Comparison of ENCODE assay signal across 9 cellular contexts in genomic region chr10:97428572-97428981, GRCh38. TPM values are rescaled to one million over a fixed set of nuclear protein-coding genes. Genes with fewer than 3 reads are reported as not detected.
A peak's percentile ranks its signal among the peaks of the same experiment; 100 is the strongest.
DNase-seq lines count a peak whose midpoint lies in the region; ATAC-seq, FAIRE-seq and TF ChIP-seq lines count a peak whose summit lies in the region.
"Had no signal": no experiment of that assay in that cellular context is flagged by ENCODE, and none has a peak within 500 bp of the region (broad histone marks: within the 10 kb centered on the region; RNA-seq: fewer than 3 reads in every experiment).

No MANE protein-coding gene starts in this region.

- CTCF ChIA-PET in endothelial cell of umbilical vein (lab: Charles Lee), result interaction anchor here (0.7 kb wide), 1 partner anchor 15 kb away, joined by 4 read pairs; no protein-coding TSS in a partner anchor

- H3K27ac ChIP-seq in SU-DHL-6 (ENCODE audit: low read depth, low read length) (peak overlapping the region; percentile 62), endothelial cell of umbilical vein (ENCODE audit: insufficient read depth, low read depth, low read length) (peak overlapping the region; percentile 50), smooth muscle cell (ENCODE audit: low read depth) (peak overlapping the region; percentile 90)

- WGBS in smooth muscle cell (ENCODE audit: low lambda C conversion rate), result 32% methylated on average over 4 of the region's 4 CpGs

- peaks cover 29% of the 10 kb centered on the region for H3F3A ChIP-seq in SU-DHL-6 (ENCODE audit: insufficient read depth)
- peaks cover 35% of the 10 kb centered on the region for H3F3A ChIP-seq in smooth muscle cell (ENCODE audit: low read depth)

- H3K9me1 ChIP-seq in endothelial cell of umbilical vein (replicated peaks; ENCODE audit: control insufficient read depth, extremely low read depth, insufficient read depth, low read length), result no peaks in the 10 kb centered on the region

- ATAC-seq in left lobe of liver (no peak), GM21528 (IDR thresholded peaks at IDR 0.05; ENCODE audit: low FRiP score, unreplicated experiment) (no peak)

- H3K4me3 ChIP-seq in SU-DHL-6 (ENCODE audit: insufficient read depth, low read length, poor library complexity, severe bottlenecking) (peak overlapping the region; percentile 83), endothelial cell of umbilical vein (replicated peaks in 1 of 3; ENCODE audit: insufficient read depth in 1 of 3, low read depth in 1 of 3, low read length in 3 of 3) (peak overlapping the region in 1 of 3 experiments; percentile 74), smooth muscle cell (peak overlapping the region; percentile 81)

- TF ChIP-seq POLR2A in endothelial cell of umbilical vein (IDR thresholded peaks at IDR 0.05; ENCODE audit: low read depth, low read length), result no peak

- H2AFZ ChIP-seq in SU-DHL-6 (ENCODE audit: low read depth, low read length, severe bottlenecking) (no peak overlapping the region), endothelial cell of umbilical vein (ENCODE audit: low read depth, low read length) (no peak overlapping the region), smooth muscle cell (ENCODE audit: low read depth) (no peak overlapping the region)

- H4K20me1 ChIP-seq in SU-DHL-6 (ENCODE audit: low read depth, low read length), result peaks cover 9% of the 10 kb centered on the region
- H4K20me1 ChIP-seq in endothelial cell of umbilical vein (replicated peaks; ENCODE audit: control insufficient read depth, extremely low read depth, insufficient read depth, low read length), result no peaks in the 10 kb centered on the region
- peaks cover 52% of the 10 kb centered on the region for H4K20me1 ChIP-seq in smooth muscle cell (ENCODE audit: low read depth)

- H3K9ac ChIP-seq in SU-DHL-6 (ENCODE audit: low read length) (peak overlapping the region; percentile 95), endothelial cell of umbilical vein (replicated peaks; ENCODE audit: extremely low read depth, insufficient read depth, low read length) (peak overlapping the region; percentile 82), smooth muscle cell (ENCODE audit: low read depth) (peak overlapping the region; percentile 78)

- no peak for FAIRE-seq in endothelial cell of umbilical vein (lab: Jason Lieb, UNC)

- H3K9me2 ChIP-seq in SU-DHL-6 (replicated peaks; ENCODE audit: insufficient read depth, low read length), result no peaks in the 10 kb centered on the region

- peaks cover 42% of the 10 kb centered on the region for H3K79me2 ChIP-seq in SU-DHL-6 (ENCODE audit: insufficient read depth, low read length)
- peaks cover 56% of the 10 kb centered on the region for H3K79me2 ChIP-seq in endothelial cell of umbilical vein (ENCODE audit: control insufficient read depth, insufficient read depth, low read length)
- peaks cover 55% of the 10 kb centered on the region for H3K79me2 ChIP-seq in smooth muscle cell (ENCODE audit: low read depth)

- H3K27me3 ChIP-seq in SU-DHL-6 (ENCODE audit: low read length) (no peaks in the 10 kb centered on the region), endothelial cell of umbilical vein (ENCODE audit: control insufficient read depth in 2 of 2, insufficient read depth in 2 of 2, low read length in 2 of 2) (no peaks in the 10 kb centered on the region), smooth muscle cell (ENCODE audit: low read depth) (no peaks in the 10 kb centered on the region)

- TF ChIP-seq CTCF in SU-DHL-6 (IDR thresholded peaks at IDR 0.05; ENCODE audit: insufficient read depth, low read length, poor library complexity, severe bottlenecking) (no peak), endothelial cell of umbilical vein (IDR thresholded peaks at IDR 0.05; ENCODE audit: extremely low read depth in 1 of 2, insufficient read depth in 1 of 2, low read depth in 1 of 2, low read length in 2 of 2) (no peak), smooth muscle cell (IDR thresholded peaks at IDR 0.05; ENCODE audit: borderline replicate concordance, insufficient read depth, poor library complexity, severe bottlenecking) (no peak)

- POLR2A ChIA-PET in endothelial cell of umbilical vein (lab: Charles Lee), result no interaction called here

- intact Hi-C loops in endothelial cell of umbilical vein (cut with micrococcal nuclease), result loop anchor here (1.0 to 5.0 kb wide), 2 partner anchors 18 to 69 kb away; partner anchors contain the start of genes EXOSC1, MMS19, UBTD1 and ZDHHC16

- BruUV-seq in endothelial cell of umbilical vein (replicated peaks; lab: Mats Ljungman, UMichigan), result no TSS peak

- H3K4me2 ChIP-seq in SU-DHL-6 (ENCODE audit: low read depth, low read length, poor library complexity, severe bottlenecking) (peak overlapping the region; percentile 92), endothelial cell of umbilical vein (ENCODE audit: insufficient read depth, low read length) (peak overlapping the region; percentile 80), smooth muscle cell (peak overlapping the region; percentile 94)

- peaks cover 21% of the 10 kb centered on the region for H3K36me3 ChIP-seq in SU-DHL-6 (ENCODE audit: low read length)
- peaks cover 16 to 19% of the 10 kb centered on the region in 2 experiments for H3K36me3 ChIP-seq in endothelial cell of umbilical vein (ENCODE audit: control insufficient read depth in 2 of 2, extremely low read depth in 1 of 2, insufficient read depth in 2 of 2, low read length in 2 of 2)
- peaks cover 10% of the 10 kb centered on the region for H3K36me3 ChIP-seq in smooth muscle cell (ENCODE audit: low read depth)

- H3K9me3 ChIP-seq in SU-DHL-6 (ENCODE audit: insufficient read depth, low read length) (no peaks in the 10 kb centered on the region), endothelial cell of umbilical vein (replicated peaks; ENCODE audit: control insufficient read depth, insufficient read depth, low read length) (no peaks in the 10 kb centered on the region), smooth muscle cell (replicated peaks; ENCODE audit: low read depth) (no peaks in the 10 kb centered on the region)
- H3K9me3 ChIP-seq: prostate gland had no signal

- H3K4me1 ChIP-seq in endothelial cell of umbilical vein (ENCODE audit: control insufficient read depth, extremely low read depth, insufficient read depth, low read length) (peaks cover 19% of the 10 kb centered on the region), smooth muscle cell (ENCODE audit: low read depth) (peaks cover 10% of the 10 kb centered on the region)

- dilution Hi-C loops in endothelial cell of umbilical vein (cut with MboI; ENCODE audit: extremely low pct_ligation_motif_present, low sequenced_read_pairs), result no loop called here

- peak; percentile 9 for DNase-seq in NCI-H2227 (lab: John Stamatoyannopoulos, UW; ENCODE audit: unreplicated experiment)
- DNase-seq in NCI-H2227 treated with DMSO at 0.1 percent for 48 hours (lab: John Stamatoyannopoulos, UW), result no peak
- DNase-seq in endothelial cell of umbilical vein (ENCODE audit: low read depth, low spot score), result no peak
- DNase-seq in smooth muscle cell (lab: John Stamatoyannopoulos, UW; ENCODE audit: unreplicated experiment), result no peak
- DNase-seq in left lobe of liver (ENCODE audit: low spot score), result no peak
- DNase-seq in NCI-H748 treated with DMSO at 0.1 percent for 48 hours (lab: John Stamatoyannopoulos, UW), result no peak

RNA-seq across cellular contexts. Expression of gene PGAM1, which starts 2.6 kb away (rescaled TPM):
- total RNA-seq in endothelial cell of umbilical vein, result 357 and 375 TPM in 2 replicates
- polyA plus RNA-seq in endothelial cell of umbilical vein, result 372 and 375 TPM in 2 replicates
- 404 and 435 TPM in 2 replicates for polyA plus RNA-seq in endothelial cell of umbilical vein (2011; cell fraction: cytosol; rRNA removed)
- 176 and 177 TPM in 2 replicates for polyA plus RNA-seq in endothelial cell of umbilical vein (2011; cell fraction: nucleus; rRNA removed)
- polyA plus RNA-seq in endothelial cell of umbilical vein (2012), result 424 and 476 TPM in 2 replicates
- polyA minus RNA-seq in endothelial cell of umbilical vein, result 299 and 337 TPM in 2 replicates
- polyA minus RNA-seq in endothelial cell of umbilical vein (2011; cell fraction: cytosol; rRNA and poly(A)+ RNA removed), result 244 TPM
- polyA minus RNA-seq in endothelial cell of umbilical vein (2011; cell fraction: nucleus; rRNA and poly(A)+ RNA removed), result 55.8 and 60.8 TPM in 2 replicates
- 725 and 787 TPM in 2 replicates for total RNA-seq in smooth muscle cell
- 921 and 957 TPM in 2 replicates for polyA plus RNA-seq in smooth muscle cell
- total RNA-seq in left lobe of liver, result 151 TPM

RNA-seq across cellular contexts. Expression of gene EXOSC1, which starts 17.2 kb away (rescaled TPM):
- 43.6 and 50.7 TPM in 2 replicates for total RNA-seq in endothelial cell of umbilical vein
- 47.6 and 52.9 TPM in 2 replicates for polyA plus RNA-seq in endothelial cell of umbilical vein
- polyA plus RNA-seq in endothelial cell of umbilical vein (2011; cell fraction: cytosol; rRNA removed), result 65.1 and 71.5 TPM in 2 replicates
- 32.8 and 36.5 TPM in 2 replicates for polyA plus RNA-seq in endothelial cell of umbilical vein (2011; cell fraction: nucleus; rRNA removed)
- 53.4 and 74.3 TPM in 2 replicates for polyA plus RNA-seq in endothelial cell of umbilical vein (2012)
- polyA minus RNA-seq in endothelial cell of umbilical vein, result 22.0 and 29.5 TPM in 2 replicates
- polyA minus RNA-seq in endothelial cell of umbilical vein (2011; cell fraction: cytosol; rRNA and poly(A)+ RNA removed), result 34.4 TPM
- polyA minus RNA-seq in endothelial cell of umbilical vein (2011; cell fraction: nucleus; rRNA and poly(A)+ RNA removed), result 11.1 and 17.5 TPM in 2 replicates
- 44.9 and 48.7 TPM in 2 replicates for total RNA-seq in smooth muscle cell
- 61.5 and 97.5 TPM in 2 replicates for polyA plus RNA-seq in smooth muscle cell
- 10.3 TPM for total RNA-seq in left lobe of liver

RNA-seq across cellular contexts. Expression of gene ZDHHC16, which starts 17.4 kb away (rescaled TPM):
- total RNA-seq in endothelial cell of umbilical vein (52.0 and 53.2 TPM in 2 replicates), smooth muscle cell (48.5 and 50.3 TPM in 2 replicates), left lobe of liver (25.2 TPM)
- polyA plus RNA-seq in endothelial cell of umbilical vein (125 and 141 TPM in 2 replicates), smooth muscle cell (73.3 and 81.1 TPM in 2 replicates)
- polyA plus RNA-seq in endothelial cell of umbilical vein (2011; cell fraction: cytosol; rRNA removed), result 68.6 and 70.6 TPM in 2 replicates
- polyA plus RNA-seq in endothelial cell of umbilical vein (2011; cell fraction: nucleus; rRNA removed), result 68.5 and 71.9 TPM in 2 replicates
- polyA plus RNA-seq in endothelial cell of umbilical vein (2012), result 45.3 and 45.4 TPM in 2 replicates
- 120 and 142 TPM in 2 replicates for polyA minus RNA-seq in endothelial cell of umbilical vein
- 52.4 TPM for polyA minus RNA-seq in endothelial cell of umbilical vein (2011; cell fraction: cytosol; rRNA and poly(A)+ RNA removed)
- 34.2 and 41.0 TPM in 2 replicates for polyA minus RNA-seq in endothelial cell of umbilical vein (2011; cell fraction: nucleus; rRNA and poly(A)+ RNA removed)

RNA-seq across cellular contexts. Expression of gene RRP12, which starts 27.4 kb away (rescaled TPM):
- total RNA-seq in endothelial cell of umbilical vein, result 35.8 and 40.9 TPM in 2 replicates
- polyA plus RNA-seq in endothelial cell of umbilical vein, result 11.9 and 13.6 TPM in 2 replicates
- polyA plus RNA-seq in endothelial cell of umbilical vein (2011; cell fraction: cytosol; rRNA removed), result 10.3 and 10.9 TPM in 2 replicates
- polyA plus RNA-seq in endothelial cell of umbilical vein (2011; cell fraction: nucleus; rRNA removed), result 45.6 and 45.9 TPM in 2 replicates
- 22.5 and 22.6 TPM in 2 replicates for polyA plus RNA-seq in endothelial cell of umbilical vein (2012)
- polyA minus RNA-seq in endothelial cell of umbilical vein, result 25.5 and 35.2 TPM in 2 replicates
- 25.8 TPM for polyA minus RNA-seq in endothelial cell of umbilical vein (2011; cell fraction: cytosol; rRNA and poly(A)+ RNA removed)
- 28.9 and 36.4 TPM in 2 replicates for polyA minus RNA-seq in endothelial cell of umbilical vein (2011; cell fraction: nucleus; rRNA and poly(A)+ RNA removed)
- total RNA-seq in smooth muscle cell, result 15.9 and 18.8 TPM in 2 replicates
- polyA plus RNA-seq in smooth muscle cell, result 14.1 and 21.7 TPM in 2 replicates
- total RNA-seq in left lobe of liver, result 7.0 TPM
